8 cellular contexts compared by ENCODE assay signal in the genomic region with DNA sequence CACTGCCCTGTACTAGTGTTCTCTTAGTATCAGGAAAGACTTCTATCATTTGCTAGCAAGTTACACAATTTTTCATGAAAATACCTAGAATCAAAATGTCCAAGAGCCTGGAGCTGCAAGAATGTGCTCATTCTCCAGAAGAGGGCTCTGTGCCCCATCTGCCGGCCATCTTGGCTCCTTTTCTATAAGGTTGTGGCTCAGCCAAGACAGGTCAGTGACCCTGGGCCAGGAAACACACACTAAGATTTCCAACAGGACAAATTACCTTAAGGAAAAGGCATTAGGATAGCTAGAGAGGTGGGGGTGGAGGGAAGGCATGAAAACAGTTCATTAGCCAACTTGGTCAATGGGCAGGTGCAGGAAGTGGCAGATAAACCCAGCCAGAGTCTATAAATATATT. TPM values are rescaled to one million over a fixed set of nuclear protein-coding genes. Genes with fewer than 3 reads are reported as not detected.
DNase-seq lines count a peak whose midpoint lies in the region; ATAC-seq lines count a peak whose summit lies in the region.

No MANE protein-coding gene starts in this region.

- peaks cover 0 to 6% (median 5%) of the 10 kb centered on the region in 3 donors for H3K27me3 Mint-ChIP-seq in immature natural killer cell (ENCODE audit: low read depth in 3 of 3)

- H3K27ac Mint-ChIP-seq in immature natural killer cell: no peak overlapping the region

- H3K4me3 Mint-ChIP-seq in immature natural killer cell: no peak overlapping the region

- DNase-seq in AG08395 (ENCODE audit: low spot score) (peak; percentile 35), RPMI8226 (peak; percentile 71), fibroblast of peridontal ligament (ENCODE audit: extremely low read depth) (peak; percentile 49), immature natural killer cell (no peak)
- peak; percentile 41 for DNase-seq in stimulated activated CD8-positive, alpha-beta memory T cell treated with anti-CD3 and anti-CD28 coated beads, Interleukin-4, amount 100 ng/mL, for 48 hours

- H3K9me3 Mint-ChIP-seq in immature natural killer cell: no peaks in the 10 kb centered on the region

- H3K4me1 Mint-ChIP-seq in immature natural killer cell: no peaks in the 10 kb centered on the region

- H3K36me3 Mint-ChIP-seq in immature natural killer cell: no peaks in the 10 kb centered on the region

- ATAC-seq in GM21619 (IDR thresholded peaks at IDR 0.05; ENCODE audit: unreplicated experiment) (peak; percentile 50), GM19455 (IDR thresholded peaks at IDR 0.05; ENCODE audit: unreplicated experiment) (no peak), GM19023 (IDR thresholded peaks at IDR 0.05; ENCODE audit: unreplicated experiment) (no peak)

RNA-seq across cellular contexts. Expression of gene TIMP4, which starts 20.7 kb away (rescaled TPM):
- polyA plus RNA-seq in immature natural killer cell: not detected

Comparison
In these comparisons a context has a peak if more than half of its experiments do, and no peak if none do; other contexts are left out.
1. DNase-seq: peak in AG08395 (single experiment), RPMI8226 (single experiment), fibroblast of peridontal ligament (single experiment) and stimulated activated CD8-positive, alpha-beta memory T cell treated with anti-CD3 and anti-CD28 coated beads, Interleukin-4, amount 100 ng/mL, for 48 hours (single experiment); none in immature natural killer cell (0 of 3).